21 cellular contexts compared by ENCODE assay signal in genomic region chrX:47608130-47608810, GRCh38. TPM values are rescaled to one million over a fixed set of nuclear protein-coding genes. Genes with fewer than 3 reads are reported as not detected.
A peak's percentile ranks its signal among the peaks of the same experiment; 100 is the strongest.
DNase-seq lines count a peak whose midpoint lies in the region; ATAC-seq and TF ChIP-seq lines count a peak whose summit lies in the region.
"Had no signal": no experiment of that assay in that cellular context is flagged by ENCODE, and none has a peak within 500 bp of the region (broad histone marks: within the 10 kb centered on the region; RNA-seq: fewer than 3 reads in every experiment).

No MANE protein-coding gene starts in this region.

- TF ChIP-seq POLR2A in NB4 (IDR thresholded peaks at IDR 0.05; ENCODE audit: extremely low read depth, insufficient read length), result no peak

- H3K27ac Mint-ChIP-seq in CD4-positive, alpha-beta memory T cell, result peak overlapping the region in 4 of 7 donors; percentile 33 to 81 (median 52)
- H3K27ac Mint-ChIP-seq in neural crest cell (ENCODE audit: unreplicated experiment) (peak overlapping the region; percentile 97), Caco-2 (ENCODE audit: unreplicated experiment) (no peak overlapping the region)
- no peak overlapping the region for H3K27ac Mint-ChIP-seq in stimulated activated effector memory CD8-positive, alpha-beta T cell treated with anti-CD3 and anti-CD28 coated beads, Interleukin-12 subunit alpha, Interleukin-12 subunit beta, amount 100 ng/mL, for 72 hours
- H3K27ac Mint-ChIP-seq: stimulated activated naive B cell treated with anti-CD40 and anti-IgM and Interleukin-4, amounts not matched to agents 10 μg/mL and 1 μg/mL and 100 μg/mL, for 72 hours; T-helper 1 cell treated with Interleukin-12 subunit alpha and Interleukin-12 subunit beta and Interleukin-4 antibody, amounts not matched to agents 30 μg/mL and 1 μg/mL, for 36 hours had no signal

- TF ChIP-seq CTCF in NB4 (IDR thresholded peaks at IDR 0.05; ENCODE audit: low read depth, low read length) (no peak), dorsolateral prefrontal cortex (IDR thresholded peaks at IDR 0.05 in 54 of 56, conservative IDR thresholded peaks at IDR 0.05 in 2 of 56; ENCODE audit: low read depth in 1 of 56, partially characterized antibody in 56 of 56) (no peak), neural crest cell (conservative IDR thresholded peaks at IDR 0.05) (no peak), Caco-2 (IDR thresholded peaks at IDR 0.05; ENCODE audit: insufficient read depth in 1 of 2, low read depth in 1 of 2, low read length in 1 of 2, severe bottlenecking in 1 of 2, unreplicated experiment in 1 of 2) (no peak)

- no peak overlapping the region for H3K4me3 ChIP-seq in CD4-positive, alpha-beta memory T cell (ENCODE audit: low read length in 2 of 2)
- H3K4me3 ChIP-seq in NB4 (ENCODE audit: low read depth, low read length) (no peak overlapping the region), dorsolateral prefrontal cortex (no peak overlapping the region), Caco-2 (ENCODE audit: low read depth, low read length) (no peak overlapping the region)
- H3K4me3 ChIP-seq: ovary, sigmoid colon had no signal

- no peaks in the 10 kb centered on the region for H3K27me3 ChIP-seq in CD4-positive, alpha-beta memory T cell (ENCODE audit: insufficient read depth, low read length)
- H3K27me3 ChIP-seq in dorsolateral prefrontal cortex (peaks cover 0 to 53% (median 8%) of the 10 kb centered on the region in 45 donors), Caco-2 (replicated peaks; ENCODE audit: control insufficient read depth, insufficient read depth, low read length) (no peaks in the 10 kb centered on the region)
- H3K27me3 ChIP-seq: ovary, sigmoid colon had no signal

- POLR2A ChIA-PET in CD4-positive, alpha-beta memory T cell (lab: Charles Lee; ENCODE audit: partially characterized antibody), result interaction anchor here (1.5 kb wide), 1 partner anchor 16 kb away, joined by 6 read pairs; no protein-coding TSS in a partner anchor
- POLR2A ChIA-PET in Caco-2 (lab: Charles Lee), result no interaction called here

- H3K27me3 Mint-ChIP-seq in CD4-positive, alpha-beta memory T cell, result no peaks in the 10 kb centered on the region
- H3K27me3 Mint-ChIP-seq in neural crest cell (ENCODE audit: low read depth), result no peaks in the 10 kb centered on the region
- no peaks in the 10 kb centered on the region for H3K27me3 Mint-ChIP-seq in Caco-2 (ENCODE audit: insufficient read depth, unreplicated experiment)

- no peaks in the 10 kb centered on the region for H3K4me1 ChIP-seq in CD4-positive, alpha-beta memory T cell (ENCODE audit: insufficient read depth, low read length)
- H3K4me1 ChIP-seq in Caco-2, result no peaks in the 10 kb centered on the region
- H3K4me1 ChIP-seq: sigmoid colon had no signal

- H3K9me3 Mint-ChIP-seq in CD4-positive, alpha-beta memory T cell, result no peaks in the 10 kb centered on the region
- peaks cover 10% of the 10 kb centered on the region for H3K9me3 Mint-ChIP-seq in neural crest cell
- no peaks in the 10 kb centered on the region for H3K9me3 Mint-ChIP-seq in stimulated activated effector memory CD8-positive, alpha-beta T cell treated with anti-CD3 and anti-CD28 coated beads, Interleukin-12 subunit alpha, Interleukin-12 subunit beta, amount 100 ng/mL, for 72 hours
- H3K9me3 Mint-ChIP-seq in Caco-2 (ENCODE audit: unreplicated experiment), result no peaks in the 10 kb centered on the region
- H3K9me3 Mint-ChIP-seq: stimulated activated naive B cell treated with anti-CD40 and anti-IgM and Interleukin-4, amounts not matched to agents 10 μg/mL and 1 μg/mL and 100 μg/mL, for 72 hours; T-helper 1 cell treated with Interleukin-12 subunit alpha and Interleukin-12 subunit beta and Interleukin-4 antibody, amounts not matched to agents 30 μg/mL and 1 μg/mL, for 36 hours had no signal

- no peaks in the 10 kb centered on the region for H3K36me3 ChIP-seq in CD4-positive, alpha-beta memory T cell (ENCODE audit: insufficient read depth, low read length)
- no peaks in the 10 kb centered on the region for H3K36me3 ChIP-seq in Caco-2 (ENCODE audit: control insufficient read depth, insufficient read depth, low read length)
- H3K36me3 ChIP-seq: ovary, sigmoid colon had no signal

- no peak for DNase-seq in CD4-positive, alpha-beta memory T cell
- DNase-seq in NB4 (ENCODE audit: low read depth) (peak; percentile 82), dorsolateral prefrontal cortex (peak in 6 of 10 donors; percentile 10 to 79 (median 58)), neural crest cell (ENCODE audit: low read depth, low spot score) (no peak), kidney glomerular epithelial cell (lab: John Stamatoyannopoulos, UW) (no peak), NCI-H128 (lab: John Stamatoyannopoulos, UW; ENCODE audit: unreplicated experiment) (no peak), Caco-2 (no peak)
- DNase-seq in stimulated activated effector memory CD8-positive, alpha-beta T cell treated with anti-CD3 and anti-CD28 coated beads, Interleukin-12 subunit alpha, Interleukin-12 subunit beta, amount 100 ng/mL, for 72 hours (ENCODE audit: low spot score in 2 of 2), result no peak
- DNase-seq: COR-L47; foreskin melanocyte; NCI-H1417 treated with DMSO at 0.1 percent for 48 hours; PC-3; sigmoid colon; stimulated activated naive B cell treated with anti-CD40 and anti-IgM and Interleukin-4, amounts not matched to agents 10 μg/mL and 1 μg/mL and 100 μg/mL, for 72 hours; trophoblast cell had no signal

- BruUV-seq in Caco-2 (replicated peaks; lab: Mats Ljungman, UMichigan), result no TSS peak

- no peak for ATAC-seq in stimulated activated effector memory CD8-positive, alpha-beta T cell treated with anti-CD3 and anti-CD28 coated beads, Interleukin-12 subunit alpha, Interleukin-12 subunit beta, amount 100 ng/mL, for 72 hours
- ATAC-seq: activated CD4-positive, CD25-positive, alpha-beta regulatory T cell treated with anti-CD3 and anti-CD28 coated beads, Interleukin-2, amount 50 U/mL, for 24 hours; PC-3 had no signal

- H3K4me3 Mint-ChIP-seq in CD4-positive, alpha-beta memory T cell, result no peak overlapping the region
- H3K4me3 Mint-ChIP-seq in neural crest cell, result no peak overlapping the region
- no peak overlapping the region for H3K4me3 Mint-ChIP-seq in stimulated activated effector memory CD8-positive, alpha-beta T cell treated with anti-CD3 and anti-CD28 coated beads, Interleukin-12 subunit alpha, Interleukin-12 subunit beta, amount 100 ng/mL, for 72 hours
- H3K4me3 Mint-ChIP-seq in Caco-2 (ENCODE audit: unreplicated experiment), result no peak overlapping the region
- H3K4me3 Mint-ChIP-seq: stimulated activated naive B cell treated with anti-CD40 and anti-IgM and Interleukin-4, amounts not matched to agents 10 μg/mL and 1 μg/mL and 100 μg/mL, for 72 hours; T-helper 1 cell treated with Interleukin-12 subunit alpha and Interleukin-12 subunit beta and Interleukin-4 antibody, amounts not matched to agents 30 μg/mL and 1 μg/mL, for 36 hours had no signal

- H3K27ac ChIP-seq in CD4-positive, alpha-beta memory T cell (ENCODE audit: low read depth, low read length), result no peak overlapping the region
- H3K27ac ChIP-seq in dorsolateral prefrontal cortex, result peak overlapping the region in 1 of 59 donors; percentile 14
- H3K27ac ChIP-seq: epithelial cell of prostate, ovary, sigmoid colon had no signal

- H3K36me3 Mint-ChIP-seq in CD4-positive, alpha-beta memory T cell, result no peaks in the 10 kb centered on the region
- no peaks in the 10 kb centered on the region for H3K36me3 Mint-ChIP-seq in neural crest cell (ENCODE audit: low read depth)
- H3K36me3 Mint-ChIP-seq in stimulated activated effector memory CD8-positive, alpha-beta T cell treated with anti-CD3 and anti-CD28 coated beads, Interleukin-12 subunit alpha, Interleukin-12 subunit beta, amount 100 ng/mL, for 72 hours, result no peaks in the 10 kb centered on the region
- H3K36me3 Mint-ChIP-seq in Caco-2 (ENCODE audit: insufficient read depth, unreplicated experiment), result no peaks in the 10 kb centered on the region
- H3K36me3 Mint-ChIP-seq: stimulated activated naive B cell treated with anti-CD40 and anti-IgM and Interleukin-4, amounts not matched to agents 10 μg/mL and 1 μg/mL and 100 μg/mL, for 72 hours had no signal

- peaks cover 0 to 4% (median under 1%) of the 10 kb centered on the region in 4 donors for H3K4me1 Mint-ChIP-seq in CD4-positive, alpha-beta memory T cell
- H3K4me1 Mint-ChIP-seq in neural crest cell, result peaks cover 11% of the 10 kb centered on the region
- no peaks in the 10 kb centered on the region for H3K4me1 Mint-ChIP-seq in stimulated activated effector memory CD8-positive, alpha-beta T cell treated with anti-CD3 and anti-CD28 coated beads, Interleukin-12 subunit alpha, Interleukin-12 subunit beta, amount 100 ng/mL, for 72 hours
- no peaks in the 10 kb centered on the region for H3K4me1 Mint-ChIP-seq in Caco-2 (ENCODE audit: low read depth, unreplicated experiment)

- intact Hi-C loops in CD4-positive, alpha-beta memory T cell (cut with micrococcal nuclease), result no loop called here
- intact Hi-C loops in dorsolateral prefrontal cortex (cut with DNase I), result no loop called here
- intact Hi-C loops in Caco-2 (cut with micrococcal nuclease; ENCODE audit: unreplicated experiment), result no loop called here

- H3K9me3 ChIP-seq in CD4-positive, alpha-beta memory T cell (ENCODE audit: control insufficient read depth in 1 of 2, low read length in 2 of 2), result no peaks in the 10 kb centered on the region
- H3K9me3 ChIP-seq in Caco-2, result no peaks in the 10 kb centered on the region
- H3K9me3 ChIP-seq: ovary, sigmoid colon had no signal

- CTCF ChIA-PET in CD4-positive, alpha-beta memory T cell (lab: Charles Lee; ENCODE audit: partially characterized antibody), result interaction anchor here (0.9 kb wide), 1 partner anchor 20 kb away, joined by 3 read pairs; no protein-coding TSS in a partner anchor
- CTCF ChIA-PET in Caco-2 (lab: Charles Lee), result no interaction called here

RNA-seq across cellular contexts. Expression of gene SYN1, which starts 11.4 kb away (rescaled TPM):
- total RNA-seq in CD4-positive, alpha-beta memory T cell, result 1 to 10 TPM in 1 of 2 experiments, under 1 TPM in 1; 0.90 to 1.4 TPM
- 1 to 10 TPM in 1 of 2 donors, under 1 TPM in 1; 0.49 to 1.6 TPM for polyA plus RNA-seq in CD4-positive, alpha-beta memory T cell
- total RNA-seq in dorsolateral prefrontal cortex (100 to 1,000 TPM; 127 to 711 (median 406) TPM), neural crest cell (4.5 and 4.9 TPM in 2 replicates), Caco-2 (2022) (not detected in 2 replicates)
- total RNA-seq: Daoy, HT1080, PC-3 had no signal

RNA-seq across cellular contexts. Expression of gene CFP, which starts 21.5 kb away (rescaled TPM):
- total RNA-seq in CD4-positive, alpha-beta memory T cell, result 10 to 100 TPM; 28.4 to 29.0 TPM
- polyA plus RNA-seq in CD4-positive, alpha-beta memory T cell, result 10 to 100 TPM; 13.5 to 16.4 TPM
- total RNA-seq in dorsolateral prefrontal cortex (10 to 100 TPM in 1 of 120 experiments, 1 to 10 TPM in 118, under 1 TPM in 1; 0.97 to 10.4 (median 3.0) TPM), neural crest cell (1.6 and 1.7 TPM in 2 replicates), Caco-2 (2022) (0.34 and 0.88 TPM in 2 replicates)

RNA-seq across cellular contexts. Expression of gene TIMP1, which starts 26.0 kb away (rescaled TPM):
- total RNA-seq in CD4-positive, alpha-beta memory T cell, result 100 to 1,000 TPM; 147 to 156 TPM
- 100 to 1,000 TPM; 320 to 339 TPM for polyA plus RNA-seq in CD4-positive, alpha-beta memory T cell
- 100 to 1,000 TPM in 5 of 120 experiments, 10 to 100 TPM in 115; 10.4 to 247 (median 28.1) TPM for total RNA-seq in dorsolateral prefrontal cortex
- total RNA-seq in neural crest cell, result 63.8 and 69.4 TPM in 2 replicates
- 3.9 and 5.0 TPM in 2 replicates for total RNA-seq in Caco-2 (2022)

RNA-seq across cellular contexts. Expression of gene ELK1, which starts 42.1 kb away (rescaled TPM):
- total RNA-seq in CD4-positive, alpha-beta memory T cell, result 10 to 100 TPM; 36.4 to 38.3 TPM
- 10 to 100 TPM; 21.9 to 22.7 TPM for polyA plus RNA-seq in CD4-positive, alpha-beta memory T cell
- total RNA-seq in dorsolateral prefrontal cortex (100 to 1,000 TPM in 50 of 120 experiments, 10 to 100 TPM in 70; 25.1 to 179 (median 92.3) TPM), neural crest cell (24.6 and 27.4 TPM in 2 replicates), Caco-2 (2022) (28.9 and 29.3 TPM in 2 replicates)

RNA-seq across cellular contexts. Expression of gene ARAF, which starts 47.3 kb away (rescaled TPM):
- 100 to 1,000 TPM; 107 to 111 TPM for total RNA-seq in CD4-positive, alpha-beta memory T cell
- 10 to 100 TPM; 49.7 to 97.2 TPM for polyA plus RNA-seq in CD4-positive, alpha-beta memory T cell
- total RNA-seq in dorsolateral prefrontal cortex (10 to 100 TPM; 19.3 to 46.5 (median 30.2) TPM), neural crest cell (55.7 and 56.3 TPM in 2 replicates), Caco-2 (2022) (65.4 and 68.5 TPM in 2 replicates)

Comparison
In these comparisons a context has a peak if more than half of its experiments do, and no peak if none do; other contexts are left out.
1. DNase-seq: peak in NB4 (single experiment) and dorsolateral prefrontal cortex (6 of 10); none in CD4-positive, alpha-beta memory T cell (0 of 5), neural crest cell (single experiment), kidney glomerular epithelial cell (single experiment), NCI-H128 (single experiment), stimulated activated effector memory CD8-positive, alpha-beta T cell treated with anti-CD3 and anti-CD28 coated beads, Interleukin-12 subunit alpha, Interleukin-12 subunit beta, amount 100 ng/mL, for 72 hours (0 of 2) and Caco-2 (0 of 2).
2. H3K27ac Mint-ChIP-seq: peak in CD4-positive, alpha-beta memory T cell (4 of 7) and neural crest cell (single experiment); none in stimulated activated effector memory CD8-positive, alpha-beta T cell treated with anti-CD3 and anti-CD28 coated beads, Interleukin-12 subunit alpha, Interleukin-12 subunit beta, amount 100 ng/mL, for 72 hours (single experiment) and Caco-2 (single experiment).
3. RNA of gene SYN1, which starts 11.4 kb away (total RNA-seq): 127 to 711 TPM in dorsolateral prefrontal cortex; 4.5 to 4.9 TPM in neural crest cell, 0.90 to 1.4 TPM in CD4-positive, alpha-beta memory T cell and not detected in Caco-2; every median in the first group is over 10 times any median in the second.